In genomic region chr16:31868164-31868563, GRCh38 we compare ENCODE assay signal across 2 cellular contexts.
TF ChIP-seq lines count a peak whose summit lies in the region.

No MANE protein-coding gene starts in this region.

TF ChIP-seq in HCT116, 20 proteins besides CTCF, POLR2A, EP300 and RAD21:
- TF ChIP-seq CEBPB (IDR thresholded peaks at IDR 0.05; ENCODE audit: low read depth) = no peak
- TF ChIP-seq ATF3 (IDR thresholded peaks at IDR 0.05) = no peak
- TF ChIP-seq EZH2phosphoT487 (IDR thresholded peaks at IDR 0.05; ENCODE audit: borderline replicate concordance) = no peak
- TF ChIP-seq EZH2 (IDR thresholded peaks at IDR 0.05) = no peak
- TF ChIP-seq FOSL1 (IDR thresholded peaks at IDR 0.05; ENCODE audit: low read depth) = no peak

TF ChIP-seq in HepG2, 621 proteins besides CTCF, POLR2A, EP300 and RAD21:
- TF ChIP-seq SALL1 (CRISPR knock-in tag; IDR thresholded peaks at IDR 0.05) (no peak), LBX2 (CRISPR knock-in tag; IDR thresholded peaks at IDR 0.05; ENCODE audit: borderline replicate concordance) (no peak), ZSCAN31 (CRISPR knock-in tag; IDR thresholded peaks at IDR 0.05; ENCODE audit: low read depth) (no peak)
